ENCODE assay signal across 1 cellular context in genomic region chr16:87853411-87854052, GRCh38.
TF ChIP-seq lines count a peak whose summit lies in the region.

No MANE protein-coding gene starts in this region.

TF ChIP-seq in A549, 52 proteins besides CTCF, POLR2A, EP300 and RAD21 (continued from another document):
- 0 out of 2 replicates have a peak, but pooled peaks have one; percentile 20 for TF ChIP-seq ATOH8 (CRISPR knock-in tag; IDR thresholded peaks at IDR 0.05; ENCODE audit: low read depth)
- TF ChIP-seq EHF (CRISPR knock-in tag; IDR thresholded peaks at IDR 0.05), result peak; percentile 59; the same call in 1 of the 2 replicates
- TF ChIP-seq CBX2 (IDR thresholded peaks at IDR 0.05; ENCODE audit: borderline replicate concordance, low read depth), result no peak
- TF ChIP-seq BHLHE40 (IDR thresholded peaks at IDR 0.05; ENCODE audit: low read depth, low read length), result 0 out of 2 replicates have a peak, but pooled peaks have one; percentile 13
- no peak for TF ChIP-seq EHMT2 (IDR thresholded peaks at IDR 0.05; ENCODE audit: low read depth)
- TF ChIP-seq POLR2AphosphoS2 (conservative IDR thresholded peaks at IDR 0.05; ENCODE audit: low read length), result peak; percentile 96
- TF ChIP-seq HMGXB4 (CRISPR knock-in tag; IDR thresholded peaks at IDR 0.05; ENCODE audit: borderline replicate concordance), result peak; percentile 87
- peak; percentile 66; the same call in 1 of the 2 replicates for TF ChIP-seq TFCP2L1 (CRISPR knock-in tag; IDR thresholded peaks at IDR 0.05)
- TF ChIP-seq MAX (IDR thresholded peaks at IDR 0.05), result peak; percentile 82
- TF ChIP-seq FOSB (CRISPR knock-in tag; IDR thresholded peaks at IDR 0.05), result no peak
- no peak for TF ChIP-seq SREBF2 (IDR thresholded peaks at IDR 0.05)
- TF ChIP-seq CBX8 (IDR thresholded peaks at IDR 0.05), result no peak
- TF ChIP-seq RARB (CRISPR knock-in tag; IDR thresholded peaks at IDR 0.05), result no peak
